19 cellular contexts compared by ENCODE assay signal in the genomic region with DNA sequence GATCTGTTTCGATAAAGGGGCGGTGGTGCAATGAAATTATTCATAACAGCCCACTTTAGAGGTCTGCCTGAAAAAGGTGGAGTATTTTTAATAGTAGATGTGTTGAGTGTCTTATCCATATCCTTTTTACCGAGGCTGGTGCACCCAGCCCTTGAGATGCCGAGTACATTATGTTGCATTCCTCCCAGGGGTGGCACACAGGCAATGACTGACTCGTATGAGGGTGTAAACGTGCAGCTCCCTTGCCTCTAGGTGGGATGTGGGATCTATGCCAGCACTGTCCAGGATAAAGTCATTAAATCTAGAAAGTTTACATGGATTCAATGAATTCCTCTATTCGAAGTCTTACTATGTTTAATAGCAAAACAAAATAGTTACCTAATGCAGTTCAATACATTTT.
DNase-seq lines count a peak whose midpoint lies in the region; ATAC-seq and TF ChIP-seq lines count a peak whose summit lies in the region.
"Had no signal": no experiment of that assay in that cellular context is flagged by ENCODE, and none has a peak within 500 bp of the region (broad histone marks: within the 10 kb centered on the region; RNA-seq: fewer than 3 reads in every experiment).

No MANE protein-coding gene starts in this region.

- CTCF ChIA-PET in HEK293 (lab: Yijun Ruan, JAX), result interaction anchor here (0.6 kb wide), 1 partner anchor 115 kb away, joined by 3 read pairs; no protein-coding TSS in a partner anchor
- CTCF ChIA-PET in PC-3 (lab: Charles Lee), result no interaction called here

- peaks cover 5% of the 10 kb centered on the region for H3K9me3 ChIP-seq in left ventricle myocardium inferior (replicated peaks)
- H3K9me3 ChIP-seq in HEK293 (ENCODE audit: control insufficient read depth, insufficient read depth, low read depth, low read length), result no peaks in the 10 kb centered on the region
- no peaks in the 10 kb centered on the region for H3K9me3 ChIP-seq in PC-3 (ENCODE audit: low read length)
- H3K9me3 ChIP-seq: A549, Caco-2 had no signal

- H3K4me1 ChIP-seq in left ventricle myocardium inferior, result peaks cover 14% of the 10 kb centered on the region
- H3K4me1 ChIP-seq in HEK293 (ENCODE audit: control insufficient read depth, insufficient read depth, low read length), result 0 out of 2 replicates have a peak, but pooled peaks cover 4% of the 10 kb centered on the region
- no peaks in the 10 kb centered on the region for H3K4me1 ChIP-seq in PC-3 (ENCODE audit: insufficient read depth, low read length)
- H3K4me1 ChIP-seq: A549, Caco-2 had no signal

- no peak for TF ChIP-seq CTCF in left ventricle myocardium inferior (IDR thresholded peaks at IDR 0.05; ENCODE audit: borderline replicate concordance)
- TF ChIP-seq CTCF in HEK293 (tag by site-specific recombination; IDR thresholded peaks at IDR 0.05), result no peak
- no peak for TF ChIP-seq CTCF in PC-3 (conservative IDR thresholded peaks at IDR 0.05; ENCODE audit: low read depth, low read length)

- no peak overlapping the region for H3K9ac ChIP-seq in PC-3 (ENCODE audit: low read length)
- H3K9ac ChIP-seq: BLaER1 treated with 17β-estradiol and CSF1 and Interleukin-3, amounts not matched to agents 10 nM and 100 nM had no signal

- ATAC-seq in Right ventricle myocardium inferior (no peak), PC-3 (no peak)
- ATAC-seq: A549; CD8-positive, alpha-beta T cell had no signal

- no peak overlapping the region for H2AFZ ChIP-seq in PC-3 (ENCODE audit: low read length)

- H3F3A ChIP-seq in PC-3 (ENCODE audit: low read length, unreplicated experiment), result no peaks in the 10 kb centered on the region

- H3K4me3 ChIP-seq in left ventricle myocardium inferior, result no peak overlapping the region
- no peak overlapping the region for H3K4me3 ChIP-seq in HEK293 (ENCODE audit: low read depth, low read length)
- H3K4me3 ChIP-seq in PC-3 (ENCODE audit: low read length), result no peak overlapping the region
- H3K4me3 ChIP-seq: A549; BLaER1 treated with 17β-estradiol and CSF1 and Interleukin-3, amounts not matched to agents 10 nM and 100 nM had no signal

- H3K79me2 ChIP-seq in PC-3 (ENCODE audit: low read length), result no peaks in the 10 kb centered on the region

- no TSS peak for BruUV-seq in PC-3 (replicated peaks; lab: Mats Ljungman, UMichigan)

- peak; percentile 62 for DNase-seq in Right ventricle myocardium inferior (ENCODE audit: missing footprints)
- DNase-seq in left ventricle myocardium inferior, result no peak
- peak; percentile 22 for DNase-seq in NCI-H69 (lab: John Stamatoyannopoulos, UW)
- DNase-seq in posterior vena cava (ENCODE audit: low spot score), result peak; percentile 40
- DNase-seq in ureter (ENCODE audit: low spot score), result no peak
- no peak for DNase-seq in PC-3
- no peak for DNase-seq in activated gamma-delta T cell (lab: John Stamatoyannopoulos, UW)
- DNase-seq: AML-193; Caco-2; Calu3; CD4-positive, alpha-beta T cell; CD8-positive, alpha-beta T cell; DMS79 treated with DMSO at 0.1 percent for 48 hours; GF-D8 had no signal

- H3K36me3 ChIP-seq in left ventricle myocardium inferior (no peaks in the 10 kb centered on the region), HEK293 (ENCODE audit: control insufficient read depth in 2 of 2, insufficient read depth in 1 of 2, low read length in 2 of 2) (no peaks in the 10 kb centered on the region), PC-3 (ENCODE audit: low read depth, low read length) (no peaks in the 10 kb centered on the region)
- H3K36me3 ChIP-seq: BLaER1 treated with 17β-estradiol and CSF1 and Interleukin-3, amounts not matched to agents 10 nM and 100 nM had no signal

- POLR2A ChIA-PET in HEK293 (lab: Yijun Ruan, JAX) (no interaction called here), PC-3 (lab: Charles Lee; ENCODE audit: unreplicated experiment) (no interaction called here)

- intact Hi-C loops in Right ventricle myocardium inferior (cut with DNase I) (no loop called here), left ventricle myocardium inferior (cut with micrococcal nuclease) (no loop called here), posterior vena cava (cut with DNase I) (no loop called here), PC-3 (cut with micrococcal nuclease) (no loop called here)

- no peaks in the 10 kb centered on the region for H3K9me2 ChIP-seq in PC-3 (replicated peaks; ENCODE audit: low read length)

- H3K27me3 ChIP-seq in left ventricle myocardium inferior (ENCODE audit: low read depth) (no peaks in the 10 kb centered on the region), PC-3 (ENCODE audit: low read length) (peaks cover 37% of the 10 kb centered on the region)
- H3K27me3 ChIP-seq: BLaER1 treated with 17β-estradiol and CSF1 and Interleukin-3, amounts not matched to agents 10 nM and 100 nM had no signal

- H3K4me2 ChIP-seq in PC-3 (ENCODE audit: low read length), result no peak overlapping the region
- H3K4me2 ChIP-seq: A549; BLaER1 treated with 17β-estradiol and CSF1 and Interleukin-3, amounts not matched to agents 10 nM and 100 nM had no signal

- H3K27ac ChIP-seq in left ventricle myocardium inferior (replicated peaks), result no peak overlapping the region
- H3K27ac ChIP-seq in HEK293 (ENCODE audit: extremely low read depth, low read depth, low read length), result no peak overlapping the region
- H3K27ac ChIP-seq in PC-3 (ENCODE audit: low read length), result no peak overlapping the region
- H3K27ac ChIP-seq: 22Rv1; A549; BLaER1 treated with 17β-estradiol and CSF1 and Interleukin-3, amounts not matched to agents 10 nM and 100 nM; C4-2B had no signal

- no peaks in the 10 kb centered on the region for H4K20me1 ChIP-seq in PC-3 (ENCODE audit: low read length)
- H4K20me1 ChIP-seq: BLaER1 treated with 17β-estradiol and CSF1 and Interleukin-3, amounts not matched to agents 10 nM and 100 nM had no signal

TF ChIP-seq in HEK293, 187 proteins besides CTCF, POLR2A, EP300 and RAD21:
- TF ChIP-seq ZEB2 (tag by site-specific recombination; IDR thresholded peaks at IDR 0.05) (no peak), KLF1 (tag by site-specific recombination; IDR thresholded peaks at IDR 0.05) (peak; percentile 51; the same call in 1 of the 2 replicates)
TF ChIP-seq in HEK293: peak in this region for 1.

Comparison
In these comparisons a context has a peak if more than half of its experiments do, and no peak if none do; other contexts are left out.
1. DNase-seq: peak in Right ventricle myocardium inferior (single experiment), NCI-H69 (single experiment) and posterior vena cava (single experiment); none in left ventricle myocardium inferior (single experiment), ureter (single experiment), PC-3 (single experiment) and activated gamma-delta T cell (single experiment).